In the genomic region with DNA sequence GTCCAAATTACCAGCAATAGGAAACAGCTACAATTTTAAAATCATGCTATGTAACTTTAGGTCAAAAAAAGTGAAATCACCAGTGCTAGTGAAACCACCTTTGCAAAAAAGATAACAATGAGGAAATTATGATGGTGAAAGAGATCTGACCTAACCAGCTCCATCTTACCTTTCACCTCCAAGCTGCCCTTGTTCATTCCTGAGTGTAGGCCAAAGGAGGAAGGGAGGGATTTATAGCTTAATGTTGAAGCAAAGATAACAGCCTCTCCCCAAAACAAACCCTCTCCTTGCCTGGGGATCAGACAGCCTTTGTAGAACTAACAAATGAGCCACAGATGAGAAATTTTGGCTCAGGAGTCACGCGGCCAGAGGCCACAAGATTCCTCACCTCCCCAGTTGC, we compare ENCODE assay signal across 30 cellular contexts.
"Had no signal": no experiment of that assay in that cellular context is flagged by ENCODE, and none has a peak within 500 bp of the region (broad histone marks: within the 10 kb centered on the region; RNA-seq: fewer than 3 reads in every experiment).

No MANE protein-coding gene starts in this region.

- H3K27ac ChIP-seq: adrenal gland, body of pancreas, esophagus muscularis mucosa, foreskin keratinocyte, parathyroid adenoma, psoas muscle, sigmoid colon, suprapubic skin had no signal

- H3K9me3 Mint-ChIP-seq: activated naive CD4-positive, alpha-beta T cell treated with anti-CD3 and anti-CD28 coated beads for 36 hours; activated naive CD8-positive, alpha-beta T cell treated with anti-CD3 and anti-CD28 coated beads for 36 hours; neural crest cell had no signal

- H2AFZ ChIP-seq: parathyroid adenoma had no signal

- ATAC-seq: activated CD4-positive, alpha-beta T cell treated with anti-CD3 and anti-CD28 coated beads for 36 hours; activated CD8-positive, alpha-beta memory T cell treated with anti-CD3 and anti-CD28 coated beads, Interleukin-2, amount 10 ng/mL, durations not matched to agents 7 days and 5 days; activated CD8-positive, alpha-beta T cell treated with anti-CD3 and anti-CD28 coated beads, Interleukin-2, amount 10 ng/mL, durations not matched to agents 7 days and 5 days; body of pancreas; foreskin keratinocyte; naive thymus-derived CD8-positive, alpha-beta T cell; psoas muscle had no signal

- H3K36me3 Mint-ChIP-seq: activated CD8-positive, alpha-beta memory T cell treated with anti-CD3 and anti-CD28 coated beads, Interleukin-2, amount 10 ng/mL, durations not matched to agents 7 days and 5 days; activated naive CD8-positive, alpha-beta T cell treated with anti-CD3 and anti-CD28 coated beads for 36 hours; naive thymus-derived CD8-positive, alpha-beta T cell had no signal

- H3K36me3 ChIP-seq: adrenal gland, esophagus muscularis mucosa, sigmoid colon, suprapubic skin, transverse colon had no signal

- DNase-seq: activated CD4-positive, alpha-beta T cell treated with anti-CD3 and anti-CD28 coated beads for 36 hours; activated CD4-positive, CD25-positive, alpha-beta regulatory T cell; activated CD8-positive, alpha-beta memory T cell treated with anti-CD3 and anti-CD28 coated beads, Interleukin-2, amount 10 ng/mL, durations not matched to agents 7 days and 5 days; activated CD8-positive, alpha-beta T cell treated with anti-CD3 and anti-CD28 coated beads, Interleukin-2, amount 10 ng/mL, durations not matched to agents 7 days and 5 days; activated naive CD4-positive, alpha-beta T cell treated with anti-CD3 and anti-CD28 coated beads for 36 hours; activated naive CD8-positive, alpha-beta T cell treated with anti-CD3 and anti-CD28 coated beads for 36 hours; activated T-cell treated with anti-CD3 and anti-CD28 coated beads, Interleukin-2, amount 50 U/mL, for 48 hours; aorta; body of pancreas; dermis blood vessel endothelial cell; effector CD4-positive, alpha-beta T cell; foreskin keratinocyte; glutamatergic neuron; islet precursor cell; mammary epithelial cell; midbrain; naive thymus-derived CD8-positive, alpha-beta T cell; occipital lobe; psoas muscle; sigmoid colon; stimulated activated CD4-positive, alpha-beta T cell treated with anti-CD3 and anti-CD28 coated beads, Interleukin-15, amount 100 ng/mL, for 24 hours; stimulated activated CD4-positive, alpha-beta T cell treated with anti-CD3 and anti-CD28 coated beads, Interleukin-2, amount 100 ng/mL, for 24 hours; stimulated activated naive CD4-positive, alpha-beta T cell; transverse colon had no signal

- H3K27me3 ChIP-seq: adrenal gland, body of pancreas, sigmoid colon, suprapubic skin, transverse colon had no signal

- H3K79me2 ChIP-seq: parathyroid adenoma had no signal

- H3K4me3 ChIP-seq: adrenal gland, body of pancreas, esophagus muscularis mucosa, psoas muscle, sigmoid colon, smooth muscle cell, suprapubic skin, transverse colon had no signal

- H3K9ac ChIP-seq: parathyroid adenoma had no signal

- H3K4me2 ChIP-seq: smooth muscle cell had no signal

- H3K4me1 Mint-ChIP-seq: activated CD4-positive, alpha-beta T cell treated with anti-CD3 and anti-CD28 coated beads for 36 hours; activated CD8-positive, alpha-beta memory T cell treated with anti-CD3 and anti-CD28 coated beads, Interleukin-2, amount 10 ng/mL, durations not matched to agents 7 days and 5 days; activated naive CD8-positive, alpha-beta T cell treated with anti-CD3 and anti-CD28 coated beads for 36 hours had no signal

- H3K27ac Mint-ChIP-seq: activated CD4-positive, alpha-beta T cell treated with anti-CD3 and anti-CD28 coated beads for 36 hours; activated CD8-positive, alpha-beta memory T cell treated with anti-CD3 and anti-CD28 coated beads, Interleukin-2, amount 10 ng/mL, durations not matched to agents 7 days and 5 days; activated CD8-positive, alpha-beta T cell treated with anti-CD3 and anti-CD28 coated beads, Interleukin-2, amount 10 ng/mL, durations not matched to agents 7 days and 5 days; activated naive CD4-positive, alpha-beta T cell treated with anti-CD3 and anti-CD28 coated beads for 36 hours; activated naive CD8-positive, alpha-beta T cell treated with anti-CD3 and anti-CD28 coated beads for 36 hours; naive thymus-derived CD8-positive, alpha-beta T cell had no signal

- H3K4me3 Mint-ChIP-seq: activated CD4-positive, alpha-beta T cell treated with anti-CD3 and anti-CD28 coated beads for 36 hours; activated CD8-positive, alpha-beta memory T cell treated with anti-CD3 and anti-CD28 coated beads, Interleukin-2, amount 10 ng/mL, durations not matched to agents 7 days and 5 days; activated CD8-positive, alpha-beta T cell treated with anti-CD3 and anti-CD28 coated beads, Interleukin-2, amount 10 ng/mL, durations not matched to agents 7 days and 5 days; activated naive CD4-positive, alpha-beta T cell treated with anti-CD3 and anti-CD28 coated beads for 36 hours; activated naive CD8-positive, alpha-beta T cell treated with anti-CD3 and anti-CD28 coated beads for 36 hours; naive thymus-derived CD8-positive, alpha-beta T cell; neural crest cell had no signal

- H3K9me3 ChIP-seq: adrenal gland, body of pancreas, psoas muscle, sigmoid colon, suprapubic skin had no signal

- H3K4me1 ChIP-seq: foreskin keratinocyte, parathyroid adenoma, psoas muscle had no signal
